Comparison of ENCODE assay signal across 10 cellular contexts in genomic region chr10:77907900-77908717, GRCh38. TPM values are rescaled to one million over a fixed set of nuclear protein-coding genes. Genes with fewer than 3 reads are reported as not detected.
A peak's percentile ranks its signal among the peaks of the same experiment; 100 is the strongest.
DNase-seq lines count a peak whose midpoint lies in the region; ATAC-seq and TF ChIP-seq lines count a peak whose summit lies in the region.
"Had no signal": no experiment of that assay in that cellular context is flagged by ENCODE, and none has a peak within 500 bp of the region (broad histone marks: within the 10 kb centered on the region; RNA-seq: fewer than 3 reads in every experiment).

No MANE protein-coding gene starts in this region.

- H3K4me1 Mint-ChIP-seq in HFFc6 (ENCODE audit: low read depth) (peaks cover 71% of the 10 kb centered on the region), brain (peaks cover 67% of the 10 kb centered on the region), mesothelial cell of epicardium (peaks cover 14% of the 10 kb centered on the region), natural killer cell (peaks cover 44 to 48% of the 10 kb centered on the region in 2 donors)

- H3K27ac Mint-ChIP-seq in HFFc6 (peak overlapping the region; percentile 92), brain (peak overlapping the region; percentile 22 to 81 (median 75)), mesothelial cell of epicardium (peak overlapping the region; percentile 19), natural killer cell (peak overlapping the region in 1 of 2 donors; percentile 39)

- H3K36me3 Mint-ChIP-seq in HFFc6 (ENCODE audit: low read depth) (no peaks in the 10 kb centered on the region; the same call in 1 of the 2 replicates), brain (peaks cover 28% of the 10 kb centered on the region), mesothelial cell of epicardium (peaks cover 7% of the 10 kb centered on the region), natural killer cell (no peaks in the 10 kb centered on the region)

- H3K27me3 Mint-ChIP-seq in HFFc6 (ENCODE audit: insufficient read depth) (peaks cover 2% of the 10 kb centered on the region; the same call in 1 of the 2 replicates), brain (no peaks in the 10 kb centered on the region), mesothelial cell of epicardium (ENCODE audit: low read depth) (no peaks in the 10 kb centered on the region), natural killer cell (ENCODE audit: low read depth in 2 of 2) (no peaks in the 10 kb centered on the region)

- no peak for DNase-seq in GM06990 (ENCODE audit: extremely low read depth, insufficient read length)
- no peak for DNase-seq in HFFc6
- DNase-seq in mesothelial cell of epicardium (ENCODE audit: low spot score in 2 of 2, unreplicated experiment in 2 of 2), result no peak
- no peak for DNase-seq in natural killer cell
- no peak for DNase-seq in NCI-H524 (lab: John Stamatoyannopoulos, UW)
- DNase-seq: activated CD4-positive, alpha-beta T cell treated with anti-CD3 and anti-CD28 coated beads, Interleukin-2, amount 50 U/mL, for 1 hour; NCI-H1105 had no signal

- no peaks in the 10 kb centered on the region for H3K36me3 ChIP-seq in GM06990 (ENCODE audit: control insufficient read depth, insufficient read depth, low read length)

- ATAC-seq in GM18505 (IDR thresholded peaks at IDR 0.05; ENCODE audit: unreplicated experiment) (no peak), GM21390 (IDR thresholded peaks at IDR 0.05; ENCODE audit: unreplicated experiment) (no peak), natural killer cell (no peak)

- intact Hi-C loops in natural killer cell (cut with micrococcal nuclease), result no loop called here

- TF ChIP-seq CTCF in GM06990 (IDR thresholded peaks at IDR 0.05; ENCODE audit: insufficient read depth, low read length, poor library complexity, severe bottlenecking) (peak; percentile 56), HFFc6 (IDR thresholded peaks at IDR 0.05) (no peak), brain (conservative IDR thresholded peaks at IDR 0.05) (peak in 1 of 2 experiments; percentile 47), mesothelial cell of epicardium (IDR thresholded peaks at IDR 0.05; ENCODE audit: unreplicated experiment) (no peak), natural killer cell (IDR thresholded peaks at IDR 0.05) (no peak)

- no peaks in the 10 kb centered on the region for H3K27me3 ChIP-seq in GM06990 (replicated peaks; ENCODE audit: control insufficient read depth, insufficient read depth, low read length)

- no peak for TF ChIP-seq POLR2A in GM18505 (IDR thresholded peaks at IDR 0.05; ENCODE audit: borderline replicate concordance, extremely low read depth, insufficient read depth, insufficient read length)

- no peak overlapping the region for H3K4me3 Mint-ChIP-seq in HFFc6
- H3K4me3 Mint-ChIP-seq in brain, result no peak overlapping the region
- H3K4me3 Mint-ChIP-seq in mesothelial cell of epicardium, result no peak overlapping the region
- H3K4me3 Mint-ChIP-seq in natural killer cell, result no peak overlapping the region

- no peak overlapping the region for H3K4me3 ChIP-seq in GM06990 (replicated peaks; ENCODE audit: low read depth, low read length)

- H3K9me3 Mint-ChIP-seq in HFFc6 (no peaks in the 10 kb centered on the region), brain (peaks cover 0 to 3% (median 0%) of the 10 kb centered on the region in 5 experiments), mesothelial cell of epicardium (no peaks in the 10 kb centered on the region), natural killer cell (no peaks in the 10 kb centered on the region)

RNA-seq across cellular contexts. Expression of gene DLG5, which starts 18.4 kb away (rescaled TPM):
- 10 to 100 TPM; 48.2 to 52.9 (median 49.7) TPM for total RNA-seq in HFFc6 (2021; fragmentation: NEBNext Ultra II Directional; extraction: Animal tissue kit (Norgen Biotek cat#: 25700))
- 20.7 TPM for polyA plus RNA-seq in brain (ENCODE audit: insufficient read depth, low read depth, low replicate concordance)
- total RNA-seq in mesothelial cell of epicardium, result 79.8 to 82.2 TPM (median 80.2 TPM) in 3 replicates
- 10 to 100 TPM; 52.8 to 75.0 (median 52.9) TPM for total RNA-seq in natural killer cell
